ENCODE assay signal across 11 cellular contexts in genomic region chr20:54476336-54476928, GRCh38. TPM values are rescaled to one million over a fixed set of nuclear protein-coding genes. Genes with fewer than 3 reads are reported as not detected.
DNase-seq lines count a peak whose midpoint lies in the region; ATAC-seq and TF ChIP-seq lines count a peak whose summit lies in the region.
"Had no signal": no experiment of that assay in that cellular context is flagged by ENCODE, and none has a peak within 500 bp of the region (broad histone marks: within the 10 kb centered on the region; RNA-seq: fewer than 3 reads in every experiment).

No MANE protein-coding gene starts in this region.

- no peaks in the 10 kb centered on the region for H4K20me1 ChIP-seq in fibroblast of lung (ENCODE audit: control insufficient read depth, extremely low read depth, insufficient read depth, low read length)

- no peaks in the 10 kb centered on the region for H3K27me3 ChIP-seq in fibroblast of lung (ENCODE audit: control insufficient read depth, insufficient read depth, low read length)

- DNase-seq in stimulated activated naive CD8-positive, alpha-beta T cell treated with anti-CD3 and anti-CD28 coated beads, Interleukin-15, Interleukin-2, amounts not matched to agents 100 U/mL and 50 U/mL, for 24 hours, result no peak
- DNase-seq in fibroblast of lung (ENCODE audit: low read depth in 2 of 2) (no peak), occipital lobe (lab: John Stamatoyannopoulos, UW) (peak; percentile 11), NCI-H748 (lab: John Stamatoyannopoulos, UW; ENCODE audit: unreplicated experiment) (no peak), T-helper 17 cell (no peak)
- DNase-seq: CD4-positive, alpha-beta memory T cell; KG1; NCI-H774 had no signal

- peak overlapping the region; percentile 48 for H3K9ac ChIP-seq in fibroblast of lung (ENCODE audit: insufficient read depth, low read length)

- peak overlapping the region; percentile 63 for H3K27ac ChIP-seq in fibroblast of lung (ENCODE audit: insufficient read depth, low read length)

- TF ChIP-seq CTCF in fibroblast of lung (conservative IDR thresholded peaks at IDR 0.05 in 1 of 2, IDR thresholded peaks at IDR 0.05 in 1 of 2; ENCODE audit: low read depth in 1 of 2, low read length in 2 of 2), result no peak

- H3K9me3 Mint-ChIP-seq in stimulated activated naive CD8-positive, alpha-beta T cell treated with anti-CD3 and anti-CD28 coated beads, Interleukin-15, Interleukin-2, amounts not matched to agents 100 ng/mL and 50 ng/mL, for 24 hours, result peaks cover 12% of the 10 kb centered on the region

- H3K9me3 ChIP-seq in fibroblast of lung (ENCODE audit: control insufficient read depth, insufficient read depth, low read depth, low read length) (no peaks in the 10 kb centered on the region), T-helper 17 cell (ENCODE audit: control insufficient read depth, low read length, poor library complexity, severe bottlenecking) (no peaks in the 10 kb centered on the region)

- peak overlapping the region; percentile 67 for H2AFZ ChIP-seq in fibroblast of lung (ENCODE audit: low read length)

- no peaks in the 10 kb centered on the region for H3K36me3 ChIP-seq in fibroblast of lung (ENCODE audit: control insufficient read depth, insufficient read depth, low read length)

- H3K27ac Mint-ChIP-seq in stimulated activated naive CD8-positive, alpha-beta T cell treated with anti-CD3 and anti-CD28 coated beads, Interleukin-15, Interleukin-2, amounts not matched to agents 100 ng/mL and 50 ng/mL, for 24 hours, result no peak overlapping the region
- no peak overlapping the region for H3K27ac Mint-ChIP-seq in T-helper 17 cell
- H3K27ac Mint-ChIP-seq: CD4-positive, alpha-beta memory T cell had no signal

- peaks cover 5% of the 10 kb centered on the region for H3K4me1 ChIP-seq in fibroblast of lung (ENCODE audit: control insufficient read depth, extremely low read depth, insufficient read depth, low read length)

- H3K36me3 Mint-ChIP-seq in stimulated activated naive CD8-positive, alpha-beta T cell treated with anti-CD3 and anti-CD28 coated beads, Interleukin-15, Interleukin-2, amounts not matched to agents 100 ng/mL and 50 ng/mL, for 24 hours (ENCODE audit: low read depth), result no peaks in the 10 kb centered on the region
- H3K36me3 Mint-ChIP-seq in T-helper 17 cell (ENCODE audit: low read depth), result peaks cover 4% of the 10 kb centered on the region
- H3K36me3 Mint-ChIP-seq: CD4-positive, alpha-beta memory T cell had no signal

- H3K4me1 Mint-ChIP-seq in stimulated activated naive CD8-positive, alpha-beta T cell treated with anti-CD3 and anti-CD28 coated beads, Interleukin-15, Interleukin-2, amounts not matched to agents 100 ng/mL and 50 ng/mL, for 24 hours (ENCODE audit: low read depth), result peaks cover 16% of the 10 kb centered on the region
- H3K4me1 Mint-ChIP-seq in T-helper 17 cell, result no peaks in the 10 kb centered on the region

- peak overlapping the region; percentile 85 to 93 (median 87) for H3K4me3 ChIP-seq in fibroblast of lung (replicated peaks in 1 of 4; ENCODE audit: control extremely low read depth in 1 of 4, insufficient read depth in 1 of 4, low read depth in 3 of 4, low read length in 4 of 4)

- peaks cover 62% of the 10 kb centered on the region for H3K27me3 Mint-ChIP-seq in stimulated activated naive CD8-positive, alpha-beta T cell treated with anti-CD3 and anti-CD28 coated beads, Interleukin-15, Interleukin-2, amounts not matched to agents 100 ng/mL and 50 ng/mL, for 24 hours
- H3K27me3 Mint-ChIP-seq in T-helper 17 cell, result peaks cover 51% of the 10 kb centered on the region

- peaks cover 12% of the 10 kb centered on the region for H3K79me2 ChIP-seq in fibroblast of lung (ENCODE audit: control insufficient read depth, insufficient read depth, low read length)

- H3K4me2 ChIP-seq in fibroblast of lung (ENCODE audit: extremely low read depth, insufficient read depth, low read length), result peak overlapping the region; percentile 76

- H3K4me3 Mint-ChIP-seq in stimulated activated naive CD8-positive, alpha-beta T cell treated with anti-CD3 and anti-CD28 coated beads, Interleukin-15, Interleukin-2, amounts not matched to agents 100 ng/mL and 50 ng/mL, for 24 hours, result peak overlapping the region; percentile 48
- H3K4me3 Mint-ChIP-seq in T-helper 17 cell, result no peak overlapping the region

- no peak for ATAC-seq in stimulated activated naive CD8-positive, alpha-beta T cell treated with anti-CD3 and anti-CD28 coated beads, Interleukin-15, Interleukin-2, amounts not matched to agents 100 U/mL and 50 U/mL, for 24 hours
- ATAC-seq in HG02884 (IDR thresholded peaks at IDR 0.05; ENCODE audit: unreplicated experiment) (no peak), HG03097 (IDR thresholded peaks at IDR 0.05; ENCODE audit: low FRiP score, unreplicated experiment) (no peak), T-helper 17 cell (no peak)

RNA-seq across cellular contexts. Expression of gene DOK5, which starts 1.0 kb away (rescaled TPM):
- total RNA-seq in fibroblast of lung (16.9 and 19.2 TPM in 2 replicates), occipital lobe (350 TPM), T-helper 17 cell (not detected)
- 13.5 and 25.4 TPM in 2 replicates for polyA plus RNA-seq in fibroblast of lung
- 14.7 and 27.0 TPM in 2 replicates for polyA plus RNA-seq in fibroblast of lung (2012)
- 5.3 and 8.5 TPM in 2 replicates for polyA minus RNA-seq in fibroblast of lung (ENCODE audit: low replicate concordance)
- total RNA-seq: CD4-positive, alpha-beta memory T cell had no signal
- polyA plus RNA-seq: CD4-positive, alpha-beta memory T cell had no signal

Comparison
In these comparisons a context has a peak if more than half of its experiments do, and no peak if none do; other contexts are left out.
1. RNA of gene DOK5, which starts 1.0 kb away (total RNA-seq): 350 TPM in occipital lobe (single experiment) and 16.9 to 19.2 TPM in fibroblast of lung; not detected in T-helper 17 cell; every median in the first group is over 10 times any median in the second.